Comparison of ENCODE assay signal across 30 cellular contexts in the genomic region with DNA sequence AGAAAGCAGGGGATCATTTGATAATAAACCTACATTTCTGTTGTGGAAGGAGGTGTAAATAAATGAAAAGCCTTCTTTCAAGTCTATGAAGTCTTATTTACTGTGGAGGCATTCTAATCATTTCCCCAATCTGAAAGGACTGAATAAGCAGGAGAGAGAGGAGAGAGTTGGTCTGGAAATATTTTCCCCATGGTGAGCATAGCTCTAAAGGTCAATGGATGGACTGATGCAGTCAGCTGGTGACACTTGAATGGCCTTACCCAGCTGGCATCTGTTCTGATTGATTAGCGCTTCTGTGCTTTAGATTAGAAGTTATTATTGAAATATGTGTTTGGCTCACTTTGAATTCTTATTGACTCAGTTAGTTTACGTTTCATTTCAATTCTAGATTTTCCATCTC.
"Had no signal": no experiment of that assay in that cellular context is flagged by ENCODE, and none has a peak within 500 bp of the region (broad histone marks: within the 10 kb centered on the region; RNA-seq: fewer than 3 reads in every experiment).

No MANE protein-coding gene starts in this region.

- H3K27ac ChIP-seq: adrenal gland, breast epithelium, cardiac muscle cell, colonic mucosa, epithelial cell of prostate, esophagus squamous epithelium, gastroesophageal sphincter, WERI-Rb-1 had no signal

- DNase-seq: activated B cell treated with CpG ODN at 0.5 μM for 24 hours; activated CD4-positive, alpha-beta memory T cell treated with anti-CD3 and anti-CD28 coated beads for 36 hours; activated CD4-positive, alpha-beta T cell treated with anti-CD3 and anti-CD28 coated beads for 36 hours; activated CD4-positive, alpha-beta T cell treated with anti-CD3 and anti-CD28 coated beads, Interleukin-2, amount 10 ng/mL, durations not matched to agents 24 days and 14 days; activated CD8-positive, alpha-beta memory T cell treated with anti-CD3 and anti-CD28 coated beads, Interleukin-2, amount 10 ng/mL, durations not matched to agents 7 days and 5 days; activated CD8-positive, alpha-beta memory T cell treated with anti-CD3 and anti-CD28 coated beads, Interleukin-2, amount 50 U/mL, for 4 hours; activated CD8-positive, alpha-beta T cell treated with anti-CD3 and anti-CD28 coated beads, Interleukin-2, amount 10 ng/mL, durations not matched to agents 7 days and 5 days; activated effector memory CD4-positive, alpha-beta T cell treated with anti-CD3 and anti-CD28 coated beads, Interleukin-2, amount 50 U/mL, for 16 hours; activated naive CD4-positive, alpha-beta T cell treated with anti-CD3 and anti-CD28 coated beads for 36 hours; activated naive CD8-positive, alpha-beta T cell treated with anti-CD3 and anti-CD28 coated beads for 36 hours; activated naive CD8-positive, alpha-beta T cell treated with anti-CD3 and anti-CD28 coated beads, Interleukin-2, amount 50 U/mL, for 24 hours; activated T-cell treated with anti-CD3 and anti-CD28 coated beads, Interleukin-2, amount 50 U/mL, for 1 hour; activated T-cell treated with anti-CD3 and anti-CD28 coated beads, Interleukin-2, amount 50 U/mL, for 48 hours; adrenal gland; amygdala; aorta; central memory CD4-positive, alpha-beta T cell; cerebellar nuclear complex; colonic mucosa; effector CD8-positive, alpha-beta T cell; esophagus squamous epithelium; foreskin melanocyte; T-helper 1 cell; T-helper 17 cell; T1000; WERI-Rb-1 had no signal

- H3K4me1 ChIP-seq: colonic mucosa had no signal

- H3K9me3 ChIP-seq: adrenal gland, breast epithelium, colonic mucosa, esophagus squamous epithelium, gastroesophageal sphincter had no signal

- H3K4me3 ChIP-seq: adrenal gland, breast epithelium, cardiac muscle cell, colonic mucosa, esophagus squamous epithelium, gastroesophageal sphincter had no signal

- H3K27me3 ChIP-seq: adrenal gland, breast epithelium, cardiac muscle cell, colonic mucosa, esophagus squamous epithelium, gastroesophageal sphincter had no signal

- H3K36me3 ChIP-seq: adrenal gland, breast epithelium, cardiac muscle cell, colonic mucosa, esophagus squamous epithelium, gastroesophageal sphincter, WERI-Rb-1 had no signal
